Comparison of ENCODE assay signal across 23 cellular contexts in genomic region chr3:30550246-30550645, GRCh38. TPM values are rescaled to one million over a fixed set of nuclear protein-coding genes. Genes with fewer than 3 reads are reported as not detected.
DNase-seq lines count a peak whose midpoint lies in the region; ATAC-seq and TF ChIP-seq lines count a peak whose summit lies in the region.
"Had no signal": no experiment of that assay in that cellular context is flagged by ENCODE, and none has a peak within 500 bp of the region (broad histone marks: within the 10 kb centered on the region; RNA-seq: fewer than 3 reads in every experiment).

No MANE protein-coding gene starts in this region.

- H3K4me3 Mint-ChIP-seq in activated T-helper 17 cell treated with anti-CD3 and anti-CD28 coated beads, Interleukin-2, amount 50 U/mL, for 72 hours: no peak overlapping the region
- H3K4me3 Mint-ChIP-seq in CD4-positive, alpha-beta memory T cell: no peak overlapping the region
- H3K4me3 Mint-ChIP-seq: activated T-helper 1 cell treated with anti-CD3 and anti-CD28 coated beads, Interleukin-12 subunit alpha, Interleukin-12 subunit beta, Interleukin-2, Interleukin-4 antibody, amounts not matched to agents 30 ng/mL and 10 ng/mL and 1 ng/mL, durations not matched to agents 14 hours and 24 hours and 36 hours had no signal

- peaks cover 7% of the 10 kb centered on the region for H3K4me1 Mint-ChIP-seq in activated T-helper 17 cell treated with anti-CD3 and anti-CD28 coated beads, Interleukin-2, amount 50 U/mL, for 72 hours
- no peaks in the 10 kb centered on the region for H3K4me1 Mint-ChIP-seq in CD4-positive, alpha-beta memory T cell

- TF ChIP-seq CTCF in breast epithelium (IDR thresholded peaks at IDR 0.05) (no peak), fibroblast of the aortic adventitia (IDR thresholded peaks at IDR 0.05; ENCODE audit: insufficient read depth, low read length) (no peak)

- no peak overlapping the region for H3K4me3 ChIP-seq in HUES6 (ENCODE audit: low read depth, low read length)
- H3K4me3 ChIP-seq in breast epithelium: no peak overlapping the region
- no peak overlapping the region for H3K4me3 ChIP-seq in fibroblast of the aortic adventitia (ENCODE audit: low read depth, low read length)
- H3K4me3 ChIP-seq in effector memory CD4-positive, alpha-beta T cell (ENCODE audit: insufficient read depth, low read depth, low read length, poor library complexity, severe bottlenecking): no peak overlapping the region
- no peak overlapping the region for H3K4me3 ChIP-seq in CD4-positive, alpha-beta memory T cell (ENCODE audit: low read length in 2 of 2)
- H3K4me3 ChIP-seq: cardiac muscle cell, coronary artery, Peyer's patch, psoas muscle, testis, vagina had no signal

- peaks cover 6% of the 10 kb centered on the region for H3K9me3 Mint-ChIP-seq in activated T-helper 17 cell treated with anti-CD3 and anti-CD28 coated beads, Interleukin-2, amount 50 U/mL, for 72 hours
- H3K9me3 Mint-ChIP-seq in CD4-positive, alpha-beta memory T cell: peaks cover 0 to 2% (median 0%) of the 10 kb centered on the region in 8 donors

- POLR2A ChIA-PET in CD4-positive, alpha-beta memory T cell (lab: Charles Lee; ENCODE audit: partially characterized antibody): no interaction called here

- no peaks in the 10 kb centered on the region for H3K36me3 Mint-ChIP-seq in activated T-helper 17 cell treated with anti-CD3 and anti-CD28 coated beads, Interleukin-2, amount 50 U/mL, for 72 hours (ENCODE audit: low read depth)
- no peaks in the 10 kb centered on the region for H3K36me3 Mint-ChIP-seq in CD4-positive, alpha-beta memory T cell

- H3K9ac ChIP-seq in HUES6 (ENCODE audit: low read length): peak overlapping the region; percentile 38

- no peak for ATAC-seq in activated T-helper 17 cell treated with anti-CD3 and anti-CD28 coated beads, Interleukin-2, amount 50 U/mL, for 72 hours (replicated peaks)
- ATAC-seq: psoas muscle had no signal

- H3K27me3 ChIP-seq in HUES6 (ENCODE audit: control insufficient read depth, insufficient read depth, low read length) (no peaks in the 10 kb centered on the region), breast epithelium (no peaks in the 10 kb centered on the region)
- no peaks in the 10 kb centered on the region for H3K27me3 ChIP-seq in effector memory CD4-positive, alpha-beta T cell (replicated peaks; ENCODE audit: control insufficient read depth, insufficient read depth, low read length, poor library complexity, severe bottlenecking)
- no peaks in the 10 kb centered on the region for H3K27me3 ChIP-seq in CD4-positive, alpha-beta memory T cell (ENCODE audit: insufficient read depth, low read length)
- H3K27me3 ChIP-seq: cardiac muscle cell, Peyer's patch, testis, vagina had no signal

- H3K4me1 ChIP-seq in HUES6 (ENCODE audit: control insufficient read depth, insufficient read depth, low read length): peaks cover 46% of the 10 kb centered on the region
- H3K4me1 ChIP-seq in breast epithelium: peaks cover 0 to 10% of the 10 kb centered on the region in 2 donors
- no peaks in the 10 kb centered on the region for H3K4me1 ChIP-seq in effector memory CD4-positive, alpha-beta T cell (ENCODE audit: control insufficient read depth, insufficient read depth, low read length, poor library complexity, severe bottlenecking)
- H3K4me1 ChIP-seq in CD4-positive, alpha-beta memory T cell (ENCODE audit: insufficient read depth, low read length): no peaks in the 10 kb centered on the region
- H3K4me1 ChIP-seq: Peyer's patch, psoas muscle, testis had no signal

- intact Hi-C loops in breast epithelium (cut with DNase I; ENCODE audit: low total_unique reads): no loop called here
- intact Hi-C loops in CD4-positive, alpha-beta memory T cell (cut with micrococcal nuclease): no loop called here

- DNase-seq in breast epithelium (ENCODE audit: low spot score in 2 of 2) (no peak), fibroblast of the aortic adventitia (ENCODE audit: low read depth) (peak; percentile 44), renal cortical epithelial cell (ENCODE audit: low read depth) (peak; percentile 85), NCI-H128 (lab: John Stamatoyannopoulos, UW; ENCODE audit: unreplicated experiment) (no peak)
- no peak for DNase-seq in effector memory CD4-positive, alpha-beta T cell
- DNase-seq in CD4-positive, alpha-beta memory T cell: no peak
- DNase-seq: activated CD4-positive, alpha-beta T cell treated with anti-CD3 and anti-CD28 coated beads, Interleukin-2, amount 50 U/mL, for 4 hours; activated CD4-positive, CD25-positive, alpha-beta regulatory T cell; activated naive CD4-positive, alpha-beta T cell treated with anti-CD3 and anti-CD28 coated beads, Interleukin-2, amount 50 U/mL, for 16 hours; EL; NCI-H1105; NCI-H1930; NCI-H226; Peyer's patch; psoas muscle; stimulated activated naive CD4-positive, alpha-beta T cell treated with Interleukin-2 at 50 U/mL for 16 hours; testis had no signal

- H3K36me3 ChIP-seq in HUES6 (ENCODE audit: control insufficient read depth, insufficient read depth, low read length) (no peaks in the 10 kb centered on the region), breast epithelium (no peaks in the 10 kb centered on the region)
- no peaks in the 10 kb centered on the region for H3K36me3 ChIP-seq in effector memory CD4-positive, alpha-beta T cell (ENCODE audit: control insufficient read depth, insufficient read depth, low read length)
- H3K36me3 ChIP-seq in CD4-positive, alpha-beta memory T cell (ENCODE audit: insufficient read depth, low read length): no peaks in the 10 kb centered on the region
- H3K36me3 ChIP-seq: cardiac muscle cell, Peyer's patch, vagina had no signal

- TF ChIP-seq POLR2A in breast epithelium (IDR thresholded peaks at IDR 0.05): no peak

- H3K27ac Mint-ChIP-seq in activated T-helper 17 cell treated with anti-CD3 and anti-CD28 coated beads, Interleukin-2, amount 50 U/mL, for 72 hours: no peak overlapping the region
- H3K27ac Mint-ChIP-seq in CD4-positive, alpha-beta memory T cell: no peak overlapping the region
- H3K27ac Mint-ChIP-seq: activated T-helper 1 cell treated with anti-CD3 and anti-CD28 coated beads, Interleukin-12 subunit alpha, Interleukin-12 subunit beta, Interleukin-2, Interleukin-4 antibody, amounts not matched to agents 30 ng/mL and 10 ng/mL and 1 ng/mL, durations not matched to agents 14 hours and 24 hours and 36 hours had no signal

- H3K9me3 ChIP-seq in HUES6 (ENCODE audit: control insufficient read depth, insufficient read depth, low read depth, low read length) (no peaks in the 10 kb centered on the region), breast epithelium (no peaks in the 10 kb centered on the region)
- no peaks in the 10 kb centered on the region for H3K9me3 ChIP-seq in effector memory CD4-positive, alpha-beta T cell (ENCODE audit: control insufficient read depth, low read length)
- H3K9me3 ChIP-seq in CD4-positive, alpha-beta memory T cell (ENCODE audit: control insufficient read depth in 1 of 2, low read length in 2 of 2): no peaks in the 10 kb centered on the region
- H3K9me3 ChIP-seq: Peyer's patch, psoas muscle, testis, vagina had no signal

- peak overlapping the region; percentile 83 for H3K27ac ChIP-seq in HUES6 (ENCODE audit: low read depth, low read length)
- H3K27ac ChIP-seq in breast epithelium: peak overlapping the region; percentile 62 to 71
- H3K27ac ChIP-seq in effector memory CD4-positive, alpha-beta T cell (ENCODE audit: insufficient read depth, low read length, poor library complexity, severe bottlenecking): no peak overlapping the region
- no peak overlapping the region for H3K27ac ChIP-seq in CD4-positive, alpha-beta memory T cell (ENCODE audit: low read depth, low read length)
- H3K27ac ChIP-seq: cardiac muscle cell, Peyer's patch, psoas muscle, testis, vagina had no signal

- no peaks in the 10 kb centered on the region for H3K27me3 Mint-ChIP-seq in activated T-helper 17 cell treated with anti-CD3 and anti-CD28 coated beads, Interleukin-2, amount 50 U/mL, for 72 hours
- H3K27me3 Mint-ChIP-seq in CD4-positive, alpha-beta memory T cell: no peaks in the 10 kb centered on the region

- CTCF ChIA-PET in CD4-positive, alpha-beta memory T cell (lab: Charles Lee; ENCODE audit: partially characterized antibody): no interaction called here

RNA-seq across cellular contexts. Expression of gene TGFBR2, which starts 56.2 kb away (rescaled TPM):
- total RNA-seq in breast epithelium: 100 to 1,000 TPM; 205 to 281 (median 243) TPM
- total RNA-seq in fibroblast of the aortic adventitia (ENCODE audit: low replicate concordance): 119 and 393 TPM in 2 replicates
- 63.4 and 258 TPM in 2 replicates for total RNA-seq in renal cortical epithelial cell
- total RNA-seq in activated T-helper 17 cell treated with anti-CD3 and anti-CD28 coated beads, Interleukin-2, amount 50 U/mL, for 72 hours: 10 to 100 TPM; 51.2 to 63.2 TPM
- total RNA-seq in CD4-positive, alpha-beta memory T cell: 100 to 1,000 TPM; 110 TPM
- 100 to 1,000 TPM in 1 of 2 donors, 10 to 100 TPM in 1; 58.7 to 110 TPM for polyA plus RNA-seq in CD4-positive, alpha-beta memory T cell

Comparison
In these comparisons a context has a peak if more than half of its experiments do, and no peak if none do; other contexts are left out.
1. H3K27ac ChIP-seq: peak in HUES6 (single experiment) and breast epithelium (2 of 2); none in effector memory CD4-positive, alpha-beta T cell (single experiment) and CD4-positive, alpha-beta memory T cell (single experiment).
2. DNase-seq: peak in fibroblast of the aortic adventitia (single experiment) and renal cortical epithelial cell (single experiment); none in breast epithelium (0 of 2), effector memory CD4-positive, alpha-beta T cell (0 of 3), NCI-H128 (single experiment) and CD4-positive, alpha-beta memory T cell (0 of 5).